In genomic region chr17:42536048-42536371, GRCh38 we compare ENCODE assay signal across 8 cellular contexts. TPM values are rescaled to one million over a fixed set of nuclear protein-coding genes. Genes with fewer than 3 reads are reported as not detected.
DNase-seq lines count a peak whose midpoint lies in the region; ATAC-seq and TF ChIP-seq lines count a peak whose summit lies in the region.

Gene NAGLU (plus strand): TSS chr17:42536241. CDS start chr17:42536273, 32 bp downstream.

- DNase-seq in GM06990 (ENCODE audit: extremely low read depth, insufficient read length), result peak; percentile 93
- peak; percentile 62 for DNase-seq in HFF-Myc (ENCODE audit: extremely low read depth, low read depth)
- peak; percentile 95 for DNase-seq in NAMALWA (ENCODE audit: low spot score)
- DNase-seq in SKM-1 (lab: John Stamatoyannopoulos, UW; ENCODE audit: unreplicated experiment), result peak; percentile 62
- DNase-seq in activated naive CD4-positive, alpha-beta T cell treated with anti-CD3 and anti-CD28 coated beads, Interleukin-2, amount 50 U/mL, for 72 hours (ENCODE audit: low spot score in 2 of 2), result peak; percentile 90 to 93
- peak; percentile 86 for DNase-seq in glomerular visceral epithelial cell (ENCODE audit: extremely low spot score)
- DNase-seq in osteocyte (ENCODE audit: extremely low spot score, unreplicated experiment), result peak; percentile 98
- DNase-seq in thoracic aorta (ENCODE audit: low spot score), result peak; percentile 85

- peak within 1 kb of the TSS; percentile 85 for H3K4me3 Mint-ChIP-seq in osteocyte (ENCODE audit: unreplicated experiment)

- H3K27me3 Mint-ChIP-seq in osteocyte (ENCODE audit: unreplicated experiment), result no peaks in the 10 kb centered on the region

- H3K27ac Mint-ChIP-seq in activated naive CD4-positive, alpha-beta T cell treated with anti-CD3 and anti-CD28 coated beads, Interleukin-2, amount 50 U/mL, for 72 hours, result peak within 1 kb of the TSS; percentile 92 to 97
- H3K27ac Mint-ChIP-seq in osteocyte (ENCODE audit: unreplicated experiment), result peak within 1 kb of the TSS; percentile 96

- H3K36me3 ChIP-seq in GM06990 (ENCODE audit: control insufficient read depth, insufficient read depth, low read length), result peaks cover 8% of the 10 kb centered on the region
- peaks cover 18% of the 10 kb centered on the region for H3K36me3 ChIP-seq in thoracic aorta

- no peaks in the 10 kb centered on the region for H3K27me3 ChIP-seq in GM06990 (replicated peaks; ENCODE audit: control insufficient read depth, insufficient read depth, low read length)
- H3K27me3 ChIP-seq in thoracic aorta (replicated peaks; ENCODE audit: insufficient read depth), result no peaks in the 10 kb centered on the region

- ATAC-seq in activated naive CD4-positive, alpha-beta T cell treated with anti-CD3 and anti-CD28 coated beads, Interleukin-2, amount 50 U/mL, for 72 hours, result peak; percentile 90 to 92
- ATAC-seq in thoracic aorta (ENCODE audit: insufficient number of reproducible peaks, low FRiP score, low read depth), result peak; percentile 79

- H3K9me3 ChIP-seq in thoracic aorta, result no peaks in the 10 kb centered on the region

- peaks cover 11 to 28% of the 10 kb centered on the region in 2 donors for H3K4me1 ChIP-seq in thoracic aorta (ENCODE audit: control insufficient read depth in 1 of 2, low read depth in 2 of 2)

- no peak for TF ChIP-seq CTCF in GM06990 (IDR thresholded peaks at IDR 0.05; ENCODE audit: insufficient read depth, low read length, poor library complexity, severe bottlenecking)
- TF ChIP-seq CTCF in HFF-Myc (IDR thresholded peaks at IDR 0.05; ENCODE audit: low read depth, low read length, missing control alignments), result no peak
- no peak for TF ChIP-seq CTCF in osteocyte (IDR thresholded peaks at IDR 0.05)
- TF ChIP-seq CTCF in thoracic aorta (IDR thresholded peaks at IDR 0.05), result no peak

- H3K4me1 Mint-ChIP-seq in osteocyte (ENCODE audit: unreplicated experiment), result peaks cover 44% of the 10 kb centered on the region

- H3K4me3 ChIP-seq in GM06990 (replicated peaks; ENCODE audit: low read depth, low read length) (peak within 1 kb of the TSS; percentile 69), HFF-Myc (replicated peaks; ENCODE audit: low read depth, low read length) (peak within 1 kb of the TSS; percentile 69), thoracic aorta (peak within 1 kb of the TSS; percentile 83)

- peak within 1 kb of the TSS; percentile 82 to 92 for H3K27ac ChIP-seq in thoracic aorta

- peaks cover 7 to 14% of the 10 kb centered on the region in 2 donors for H3K36me3 Mint-ChIP-seq in activated naive CD4-positive, alpha-beta T cell treated with anti-CD3 and anti-CD28 coated beads, Interleukin-2, amount 50 U/mL, for 72 hours
- peaks cover 10% of the 10 kb centered on the region for H3K36me3 Mint-ChIP-seq in osteocyte (ENCODE audit: unreplicated experiment)

- no peaks in the 10 kb centered on the region for H3K9me3 Mint-ChIP-seq in activated naive CD4-positive, alpha-beta T cell treated with anti-CD3 and anti-CD28 coated beads, Interleukin-2, amount 50 U/mL, for 72 hours
- no peaks in the 10 kb centered on the region for H3K9me3 Mint-ChIP-seq in osteocyte (ENCODE audit: unreplicated experiment)

RNA-seq across cellular contexts. Expression of gene NAGLU, which starts in this region (rescaled TPM):
- total RNA-seq in activated naive CD4-positive, alpha-beta T cell treated with anti-CD3 and anti-CD28 coated beads, Interleukin-2, amount 50 U/mL, for 72 hours, result 10 to 100 TPM; 13.1 to 16.9 TPM
- total RNA-seq in osteocyte (86.5 and 96.6 TPM in 2 replicates), thoracic aorta (100 to 1,000 TPM in 1 of 2 donors, 10 to 100 TPM in 1; 86.7 to 130 TPM)

Comparison
In these comparisons a context has a peak if more than half of its experiments do, and no peak if none do; other contexts are left out.
1. Peak in every context shown above with its lines: DNase-seq, ATAC-seq, H3K4me3 ChIP-seq and H3K27ac ChIP-seq.